1 cellular context compared by ENCODE assay signal in the genomic region with DNA sequence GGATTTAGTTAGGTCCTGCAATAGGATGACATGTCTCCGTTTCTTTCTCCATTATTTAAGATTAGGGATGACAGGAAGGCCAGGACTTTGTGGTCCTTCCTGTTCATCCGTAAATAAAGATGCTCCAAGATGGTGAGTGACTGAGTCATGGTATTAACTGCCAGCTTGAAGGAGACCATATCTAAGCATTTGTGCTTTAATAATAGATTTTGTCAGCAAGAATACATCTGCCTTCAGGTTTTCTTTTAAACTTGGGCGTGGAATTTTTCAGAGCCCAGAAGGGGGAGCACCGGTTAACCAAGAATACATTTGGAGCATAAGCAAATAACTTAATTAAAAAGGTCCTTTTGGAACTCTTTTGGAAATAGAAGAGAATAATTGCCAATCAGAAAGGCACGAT.
TF ChIP-seq lines count a peak whose summit lies in the region.

No MANE protein-coding gene starts in this region.

TF ChIP-seq in SK-N-SH, 30 proteins besides CTCF, POLR2A, EP300 and RAD21 (continued from another document):
- peak; percentile 63; the same call in 1 of the 2 replicates for TF ChIP-seq FOSL2 (IDR thresholded peaks at IDR 0.05; ENCODE audit: borderline replicate concordance, low read depth)
- TF ChIP-seq TCF12 (IDR thresholded peaks at IDR 0.05) = peak; percentile 86
- TF ChIP-seq SIN3A (IDR thresholded peaks at IDR 0.05; ENCODE audit: borderline replicate concordance, low read depth, low read length) = peak; percentile 48; the same call in 1 of the 2 replicates
- TF ChIP-seq GABPA (IDR thresholded peaks at IDR 0.05; ENCODE audit: low read depth) = no peak
